19 cellular contexts compared by ENCODE assay signal in genomic region chr17:77579131-77579530, GRCh38.
DNase-seq lines count a peak whose midpoint lies in the region; ATAC-seq, FAIRE-seq and TF ChIP-seq lines count a peak whose summit lies in the region.
"Had no signal": no experiment of that assay in that cellular context is flagged by ENCODE, and none has a peak within 500 bp of the region (broad histone marks: within the 10 kb centered on the region; RNA-seq: fewer than 3 reads in every experiment).

No MANE protein-coding gene starts in this region.

- no peak for FAIRE-seq in D721Med (lab: Jason Lieb, UNC)
- no peak for FAIRE-seq in kidney (lab: Jason Lieb, UNC)
- FAIRE-seq in GM12892 (lab: Jason Lieb, UNC): no peak
- FAIRE-seq: A549, GM18507, H54 had no signal

- no peak overlapping the region for H3K4me3 ChIP-seq in BLaER1
- H3K4me3 ChIP-seq in kidney (ENCODE audit: low read length in 2 of 2): no peak overlapping the region
- H3K4me3 ChIP-seq: A549 had no signal

- no peak for TF ChIP-seq POLR2A in GM12892 (IDR thresholded peaks at IDR 0.05; ENCODE audit: low read depth, low read length)

- peaks cover 4 to 5% of the 10 kb centered on the region in 2 donors for H3K27me3 Mint-ChIP-seq in stimulated activated naive B cell treated with anti-CD40 and anti-IgM and Interleukin-4, amounts not matched to agents 10 μg/mL and 1 μg/mL and 100 μg/mL, for 72 hours

- H3K27ac ChIP-seq in BLaER1 (no peak overlapping the region), kidney (ENCODE audit: low read depth in 2 of 2, low read length in 2 of 2) (no peak overlapping the region)
- H3K27ac ChIP-seq: A549 had no signal

- H3K4me1 Mint-ChIP-seq in stimulated activated naive B cell treated with anti-CD40 and anti-IgM and Interleukin-4, amounts not matched to agents 10 μg/mL and 1 μg/mL and 100 μg/mL, for 72 hours: peaks cover 13 to 25% of the 10 kb centered on the region in 2 donors

- peaks cover 0 to 4% of the 10 kb centered on the region in 2 donors for H3K36me3 Mint-ChIP-seq in stimulated activated naive B cell treated with anti-CD40 and anti-IgM and Interleukin-4, amounts not matched to agents 10 μg/mL and 1 μg/mL and 100 μg/mL, for 72 hours

- no peak for ATAC-seq in stimulated activated naive B cell treated with anti-CD40 and anti-IgM and Interleukin-4, amounts not matched to agents 10 μg/mL and 1 μg/mL and 100 μg/mL, for 72 hours (replicated peaks)
- ATAC-seq: A549 had no signal

- intact Hi-C loops in kidney (cut with DNase I): no loop called here

- peak; percentile 5 for DNase-seq in D721Med (ENCODE audit: insufficient read length, low spot score)
- DNase-seq in kidney: peak; percentile 10
- DNase-seq in stimulated activated naive B cell treated with anti-CD40 and anti-IgM and Interleukin-4, amounts not matched to agents 10 μg/mL and 1 μg/mL and 100 μg/mL, for 72 hours: no peak
- DNase-seq in T-helper 9 cell: no peak
- DNase-seq in GM12892 (ENCODE audit: insufficient read length): no peak
- DNase-seq in cortex of kidney (lab: John Stamatoyannopoulos, UW): no peak
- DNase-seq: Calu3, DMS153, DND-41, NCI-H1048, NCI-H1694 treated with DMSO at 0.1 percent for 48 hours, NCI-H2081, NCI-H2227 treated with DMSO at 0.1 percent for 48 hours, NCI-H69, Right ventricle myocardium superior had no signal

- H3K9me3 ChIP-seq in BLaER1: peaks cover 8% of the 10 kb centered on the region
- H3K9me3 ChIP-seq in kidney (ENCODE audit: control insufficient read depth in 1 of 2, low read length in 2 of 2): no peaks in the 10 kb centered on the region
- H3K9me3 ChIP-seq: A549 had no signal

- no peaks in the 10 kb centered on the region for H3K9me3 Mint-ChIP-seq in stimulated activated naive B cell treated with anti-CD40 and anti-IgM and Interleukin-4, amounts not matched to agents 10 μg/mL and 1 μg/mL and 100 μg/mL, for 72 hours

- peak overlapping the region; percentile 56 for H3K4me2 ChIP-seq in BLaER1
- H3K4me2 ChIP-seq: A549 had no signal

- H3K4me3 Mint-ChIP-seq in stimulated activated naive B cell treated with anti-CD40 and anti-IgM and Interleukin-4, amounts not matched to agents 10 μg/mL and 1 μg/mL and 100 μg/mL, for 72 hours: no peak overlapping the region

- H3K9ac ChIP-seq in BLaER1 (no peak overlapping the region), kidney (ENCODE audit: low read length in 2 of 2) (no peak overlapping the region)

- H3K36me3 ChIP-seq in BLaER1: no peaks in the 10 kb centered on the region
- no peaks in the 10 kb centered on the region for H3K36me3 ChIP-seq in kidney (ENCODE audit: control insufficient read depth in 1 of 2, insufficient read depth in 2 of 2, low read length in 2 of 2)

- H3K27me3 ChIP-seq in BLaER1: no peaks in the 10 kb centered on the region

- H4K20me1 ChIP-seq in BLaER1: no peaks in the 10 kb centered on the region

- TF ChIP-seq CTCF in D721Med (IDR thresholded peaks at IDR 0.05; ENCODE audit: insufficient read depth, missing control alignments): no peak
- TF ChIP-seq CTCF in kidney (IDR thresholded peaks at IDR 0.05; ENCODE audit: borderline replicate concordance, extremely low read depth, insufficient read depth): no peak

- H3K27ac Mint-ChIP-seq in stimulated activated naive B cell treated with anti-CD40 and anti-IgM and Interleukin-4, amounts not matched to agents 10 μg/mL and 1 μg/mL and 100 μg/mL, for 72 hours: peak overlapping the region; percentile 65

- H3K4me1 ChIP-seq in BLaER1 (peaks cover 49% of the 10 kb centered on the region), kidney (ENCODE audit: control insufficient read depth in 1 of 2, insufficient read depth in 1 of 2, low read depth in 1 of 2, low read length in 2 of 2) (no peaks in the 10 kb centered on the region)

Comparison
In these comparisons a context has a peak if more than half of its experiments do, and no peak if none do; other contexts are left out.
1. DNase-seq: peak in D721Med (single experiment) and kidney (single experiment); none in stimulated activated naive B cell treated with anti-CD40 and anti-IgM and Interleukin-4, amounts not matched to agents 10 μg/mL and 1 μg/mL and 100 μg/mL, for 72 hours (single experiment), T-helper 9 cell (single experiment), GM12892 (single experiment) and cortex of kidney (single experiment).